Comparison of ENCODE assay signal across 20 cellular contexts in genomic region chr5:126605525-126605924, GRCh38. TPM values are rescaled to one million over a fixed set of nuclear protein-coding genes. Genes with fewer than 3 reads are reported as not detected.
DNase-seq lines count a peak whose midpoint lies in the region; ATAC-seq and TF ChIP-seq lines count a peak whose summit lies in the region.
"Had no signal": no experiment of that assay in that cellular context is flagged by ENCODE, and none has a peak within 500 bp of the region (broad histone marks: within the 10 kb centered on the region; RNA-seq: fewer than 3 reads in every experiment).

No MANE protein-coding gene starts in this region.

- POLR2A ChIA-PET in CD8-positive, alpha-beta memory T cell (lab: Charles Lee), result no interaction called here

- peaks cover 43 to 73% (median 63%) of the 10 kb centered on the region in 3 donors for H3K4me1 Mint-ChIP-seq in CD8-positive, alpha-beta memory T cell
- H3K4me1 Mint-ChIP-seq in activated naive CD8-positive, alpha-beta T cell (ENCODE audit: low read depth), result peaks cover 55% of the 10 kb centered on the region
- peaks cover 31% of the 10 kb centered on the region for H3K4me1 Mint-ChIP-seq in neural crest cell

- H3K36me3 Mint-ChIP-seq in CD8-positive, alpha-beta memory T cell, result peaks cover 6 to 71% (median 8%) of the 10 kb centered on the region in 3 donors
- H3K36me3 Mint-ChIP-seq in activated naive CD8-positive, alpha-beta T cell, result peaks cover 4% of the 10 kb centered on the region
- H3K36me3 Mint-ChIP-seq in neural crest cell (ENCODE audit: low read depth), result peaks cover 13% of the 10 kb centered on the region

- no peak overlapping the region for H3K4me3 ChIP-seq in CD8-positive, alpha-beta memory T cell (ENCODE audit: low read length)
- peak overlapping the region; percentile 3; the same call in 1 of the 2 replicates for H3K4me3 ChIP-seq in HUES6 (ENCODE audit: low read depth, low read length)
- H3K4me3 ChIP-seq: breast epithelium, heart left ventricle, pancreas, transverse colon had no signal

- H3K36me3 ChIP-seq in CD8-positive, alpha-beta memory T cell (ENCODE audit: insufficient read depth, low read length), result peaks cover 27% of the 10 kb centered on the region
- H3K36me3 ChIP-seq in HUES6 (ENCODE audit: control insufficient read depth, insufficient read depth, low read length), result peaks cover 73% of the 10 kb centered on the region
- H3K36me3 ChIP-seq: breast epithelium had no signal

- no peaks in the 10 kb centered on the region for H3K9me3 ChIP-seq in CD8-positive, alpha-beta memory T cell (ENCODE audit: low read length)
- H3K9me3 ChIP-seq in HUES6 (ENCODE audit: control insufficient read depth, insufficient read depth, low read depth, low read length), result no peaks in the 10 kb centered on the region
- H3K9me3 ChIP-seq: breast epithelium, esophagus muscularis mucosa, heart left ventricle, pancreas, transverse colon had no signal

- H3K27ac Mint-ChIP-seq in CD8-positive, alpha-beta memory T cell, result peak overlapping the region in 5 of 8 donors; percentile 2 to 33 (median 19)
- H3K27ac Mint-ChIP-seq in activated naive CD8-positive, alpha-beta T cell, result peak overlapping the region; percentile 0
- no peak overlapping the region for H3K27ac Mint-ChIP-seq in neural crest cell (ENCODE audit: unreplicated experiment)
- H3K27ac Mint-ChIP-seq: activated CD8-positive, alpha-beta memory T cell treated with anti-CD3 and anti-CD28 coated beads, Interleukin-2, amount 10 ng/mL, durations not matched to agents 7 days and 5 days; activated naive CD4-positive, alpha-beta T cell treated with anti-CD3 and anti-CD28 coated beads, Interleukin-2, amount 10 ng/mL, durations not matched to agents 7 days and 5 days had no signal

- H3K4me3 Mint-ChIP-seq in CD8-positive, alpha-beta memory T cell, result peak overlapping the region in 5 of 7 donors; percentile 7 to 61 (median 44)
- H3K4me3 Mint-ChIP-seq in activated naive CD8-positive, alpha-beta T cell, result peak overlapping the region; percentile 59
- peak overlapping the region; percentile 61 for H3K4me3 Mint-ChIP-seq in neural crest cell
- H3K4me3 Mint-ChIP-seq: activated CD8-positive, alpha-beta memory T cell treated with anti-CD3 and anti-CD28 coated beads, Interleukin-2, amount 10 ng/mL, durations not matched to agents 7 days and 5 days; activated naive CD4-positive, alpha-beta T cell treated with anti-CD3 and anti-CD28 coated beads, Interleukin-2, amount 10 ng/mL, durations not matched to agents 7 days and 5 days had no signal

- no peak for TF ChIP-seq CTCF in neural crest cell (conservative IDR thresholded peaks at IDR 0.05)

- no peaks in the 10 kb centered on the region for H3K9me3 Mint-ChIP-seq in CD8-positive, alpha-beta memory T cell
- H3K9me3 Mint-ChIP-seq in activated naive CD8-positive, alpha-beta T cell (ENCODE audit: low read depth), result no peaks in the 10 kb centered on the region
- H3K9me3 Mint-ChIP-seq in neural crest cell, result no peaks in the 10 kb centered on the region
- H3K9me3 Mint-ChIP-seq: activated naive CD4-positive, alpha-beta T cell treated with anti-CD3 and anti-CD28 coated beads, Interleukin-2, amount 10 ng/mL, durations not matched to agents 7 days and 5 days had no signal

- CTCF ChIA-PET in CD8-positive, alpha-beta memory T cell (lab: Charles Lee), result interaction anchor here (1.1 kb wide), 1 partner anchor 11 kb away, joined by 3 read pairs; no protein-coding TSS in a partner anchor

- H3K27ac ChIP-seq in CD8-positive, alpha-beta memory T cell (ENCODE audit: low read depth, low read length), result no peak overlapping the region
- H3K27ac ChIP-seq in HUES6 (ENCODE audit: low read depth, low read length), result no peak overlapping the region
- H3K27ac ChIP-seq: breast epithelium, esophagus muscularis mucosa, heart left ventricle, pancreas, transverse colon had no signal

- ATAC-seq in HG03439 (IDR thresholded peaks at IDR 0.05; ENCODE audit: unreplicated experiment) (no peak), HG02642 (IDR thresholded peaks at IDR 0.05; ENCODE audit: poor library complexity, unreplicated experiment) (no peak), sciatic nerve (no peak)
- ATAC-seq: activated CD8-positive, alpha-beta memory T cell treated with anti-CD3 and anti-CD28 coated beads, Interleukin-2, amount 10 ng/mL, durations not matched to agents 7 days and 5 days; heart left ventricle; pancreas had no signal

- no peak for DNase-seq in CD8-positive, alpha-beta memory T cell
- no peak for DNase-seq in neural crest cell (ENCODE audit: low read depth, low spot score)
- DNase-seq in sciatic nerve (ENCODE audit: low spot score), result no peak
- DNase-seq: activated naive CD4-positive, alpha-beta T cell treated with anti-CD3 and anti-CD28 coated beads, Interleukin-2, amount 10 ng/mL, durations not matched to agents 7 days and 5 days; DMS153; heart left ventricle; NCI-H1105; NCI-H2171; NCI-H82; pancreas; RPMI8226; small intestine; transverse colon had no signal

- intact Hi-C loops in sciatic nerve (cut with DNase I), result loop anchor here (10.0 kb wide), 1 partner anchor 271 kb away; no protein-coding TSS in a partner anchor

- H3K4me1 ChIP-seq in CD8-positive, alpha-beta memory T cell (ENCODE audit: insufficient read depth, low read length), result peaks cover 30% of the 10 kb centered on the region
- H3K4me1 ChIP-seq in HUES6 (ENCODE audit: control insufficient read depth, insufficient read depth, low read length), result peaks cover under 1% of the 10 kb centered on the region; the same call in 1 of the 2 replicates

- H3K9ac ChIP-seq in HUES6 (ENCODE audit: low read length), result no peak overlapping the region

- no peaks in the 10 kb centered on the region for H3K27me3 ChIP-seq in CD8-positive, alpha-beta memory T cell (ENCODE audit: insufficient read depth, low read length, poor library complexity, severe bottlenecking)
- H3K27me3 ChIP-seq in HUES6 (ENCODE audit: control insufficient read depth, insufficient read depth, low read length), result no peaks in the 10 kb centered on the region
- H3K27me3 ChIP-seq: breast epithelium, esophagus muscularis mucosa, heart left ventricle, pancreas, transverse colon had no signal

- H3K27me3 Mint-ChIP-seq in CD8-positive, alpha-beta memory T cell, result no peaks in the 10 kb centered on the region
- no peaks in the 10 kb centered on the region for H3K27me3 Mint-ChIP-seq in activated naive CD8-positive, alpha-beta T cell
- H3K27me3 Mint-ChIP-seq in neural crest cell (ENCODE audit: low read depth), result no peaks in the 10 kb centered on the region
- H3K27me3 Mint-ChIP-seq: activated CD8-positive, alpha-beta memory T cell treated with anti-CD3 and anti-CD28 coated beads, Interleukin-2, amount 10 ng/mL, durations not matched to agents 7 days and 5 days; activated naive CD4-positive, alpha-beta T cell treated with anti-CD3 and anti-CD28 coated beads, Interleukin-2, amount 10 ng/mL, durations not matched to agents 7 days and 5 days had no signal

RNA-seq across cellular contexts. Expression of gene PHAX, which starts 4.8 kb away (rescaled TPM):
- total RNA-seq in CD8-positive, alpha-beta memory T cell, result 10 to 100 TPM; 59.2 to 68.2 TPM
- 110 TPM for polyA plus RNA-seq in CD8-positive, alpha-beta memory T cell
- total RNA-seq in neural crest cell (47.2 and 51.4 TPM in 2 replicates), sciatic nerve (42.5 TPM)

RNA-seq across cellular contexts. Expression of gene ALDH7A1, which starts 10.5 kb away (rescaled TPM):
- 1 to 10 TPM; 4.4 to 5.2 TPM for total RNA-seq in CD8-positive, alpha-beta memory T cell
- 3.3 TPM for polyA plus RNA-seq in CD8-positive, alpha-beta memory T cell
- total RNA-seq in neural crest cell, result 169 TPM in 2 replicates
- total RNA-seq in sciatic nerve, result 63.0 TPM

Comparison
In these comparisons a context has a peak if more than half of its experiments do, and no peak if none do; other contexts are left out.
1. RNA of gene ALDH7A1, which starts 10.5 kb away (total RNA-seq): 169 TPM in neural crest cell and 63.0 TPM in sciatic nerve (single experiment); 4.4 to 5.2 TPM in CD8-positive, alpha-beta memory T cell; every median in the first group is over 10 times any median in the second.
2. Peak in every context shown above with its lines, with median percentiles within 50 percentile points of each other: H3K4me3 Mint-ChIP-seq.